In genomic region chr1:112394743-112395062, GRCh38 we compare ENCODE assay signal across 1 cellular context.
TF ChIP-seq lines count a peak whose summit lies in the region.

No MANE protein-coding gene starts in this region.

TF ChIP-seq in HEK293, 187 proteins besides CTCF, POLR2A, EP300 and RAD21 (continued from another document):
- TF ChIP-seq ZBTB10 (tag by site-specific recombination; IDR thresholded peaks at IDR 0.05) (0 out of 2 replicates have a peak, but pooled peaks have one; percentile 1), SP3 (tag by site-specific recombination; IDR thresholded peaks at IDR 0.05) (0 out of 2 replicates have a peak, but pooled peaks have one; percentile 2), ZNF148 (tag by site-specific recombination; IDR thresholded peaks at IDR 0.05; ENCODE audit: borderline replicate concordance) (no peak), ZNF549 (tag by site-specific recombination; IDR thresholded peaks at IDR 0.05) (no peak), ZNF18 (tag by site-specific recombination; IDR thresholded peaks at IDR 0.05) (peak; percentile 81), AEBP2 (tag by site-specific recombination; IDR thresholded peaks at IDR 0.05; ENCODE audit: borderline replicate concordance) (no peak), PRDM10 (tag by site-specific recombination; IDR thresholded peaks at IDR 0.05) (no peak), ZNF404 (tag by site-specific recombination; IDR thresholded peaks at IDR 0.05) (no peak), ZNF114 (tag by site-specific recombination; IDR thresholded peaks at IDR 0.05) (no peak)
TF ChIP-seq in HEK293: peak in this region for 3.
